In genomic region chr9:115114541-115114940, GRCh38 we compare ENCODE assay signal across 29 cellular contexts. TPM values are rescaled to one million over a fixed set of nuclear protein-coding genes. Genes with fewer than 3 reads are reported as not detected.
A peak's percentile ranks its signal among the peaks of the same experiment; 100 is the strongest.
DNase-seq lines count a peak whose midpoint lies in the region; ATAC-seq, FAIRE-seq and TF ChIP-seq lines count a peak whose summit lies in the region.
"Had no signal": no experiment of that assay in that cellular context is flagged by ENCODE, and none has a peak within 500 bp of the region (broad histone marks: within the 10 kb centered on the region; RNA-seq: fewer than 3 reads in every experiment).

No MANE protein-coding gene starts in this region.

- H3K4ac ChIP-seq in trophoblast cell (ENCODE audit: low read depth, low read length) = no peak overlapping the region

- no peaks in the 10 kb centered on the region for H4K20me1 ChIP-seq in endothelial cell of umbilical vein (replicated peaks; ENCODE audit: control insufficient read depth, extremely low read depth, insufficient read depth, low read length)

- H3K23ac ChIP-seq in trophoblast cell (ENCODE audit: low read length) = no peak overlapping the region

- H3K9me3 ChIP-seq in endothelial cell of umbilical vein (replicated peaks; ENCODE audit: control insufficient read depth, insufficient read depth, low read length) = no peaks in the 10 kb centered on the region
- H3K9me3 ChIP-seq in trophoblast cell (ENCODE audit: insufficient read depth, low read depth, low read length) = no peaks in the 10 kb centered on the region
- no peaks in the 10 kb centered on the region for H3K9me3 ChIP-seq in CD4-positive, alpha-beta T cell (ENCODE audit: control insufficient read depth, low read length)
- H3K9me3 ChIP-seq: gastrocnemius medialis, tibial nerve had no signal

- H3K27me3 ChIP-seq in endothelial cell of umbilical vein (ENCODE audit: control insufficient read depth in 2 of 2, insufficient read depth in 2 of 2, low read length in 2 of 2) (no peaks in the 10 kb centered on the region), trophoblast cell (ENCODE audit: insufficient read depth, low read length) (no peaks in the 10 kb centered on the region)
- peaks cover 47% of the 10 kb centered on the region for H3K27me3 ChIP-seq in CD4-positive, alpha-beta T cell (ENCODE audit: control insufficient read depth, insufficient read depth, low read length)

- no peak overlapping the region for H2BK120ac ChIP-seq in trophoblast cell (ENCODE audit: insufficient read depth, low read length, poor library complexity)

- H3K4me3 ChIP-seq in AG04449 (ENCODE audit: low read depth, low read length) (peak overlapping the region; percentile 79), endothelial cell of umbilical vein (replicated peaks in 1 of 3; ENCODE audit: insufficient read depth in 1 of 3, low read depth in 1 of 3, low read length in 3 of 3) (no peak overlapping the region), trophoblast cell (ENCODE audit: low read depth, low read length) (no peak overlapping the region)
- H3K4me3 ChIP-seq: gastrocnemius medialis, tibial nerve had no signal

- no CpG with 5 or more reads among the region's 2 CpGs for WGBS in trophoblast cell (ENCODE audit: extremely low coverage, insufficient coverage, insufficient read length)

- H3K27ac ChIP-seq in endothelial cell of umbilical vein (ENCODE audit: insufficient read depth, low read depth, low read length) (no peak overlapping the region), trophoblast cell (ENCODE audit: low read depth, low read length) (no peak overlapping the region)
- no peak overlapping the region for H3K27ac ChIP-seq in CD4-positive, alpha-beta T cell (ENCODE audit: low read depth, low read length)
- H3K27ac ChIP-seq: gastrocnemius medialis had no signal

- TF ChIP-seq CTCF in AG04449 (IDR thresholded peaks at IDR 0.05; ENCODE audit: insufficient read depth, low read length, missing control alignments) (no peak), endothelial cell of umbilical vein (IDR thresholded peaks at IDR 0.05; ENCODE audit: extremely low read depth in 1 of 2, insufficient read depth in 1 of 2, low read depth in 1 of 2, low read length in 2 of 2) (no peak), omental fat pad (IDR thresholded peaks at IDR 0.05) (no peak)
- TF ChIP-seq CTCF in CD4-positive, alpha-beta T cell (IDR thresholded peaks at IDR 0.05) = no peak

- TF ChIP-seq RAD21 in Ishikawa (IDR thresholded peaks at IDR 0.05; ENCODE audit: low read depth) = no peak

- DNase-seq in AG04449 (ENCODE audit: low read depth, low spot score) (no peak), endothelial cell of umbilical vein (ENCODE audit: low read depth, low spot score) (no peak), trophoblast cell (no peak), cerebellum (ENCODE audit: low spot score) (no peak), omental fat pad (ENCODE audit: low spot score) (no peak), posterior vena cava (ENCODE audit: low spot score) (no peak)
- DNase-seq in CD4-positive, alpha-beta T cell = no peak
- DNase-seq: ACHN; activated naive CD4-positive, alpha-beta T cell treated with anti-CD3 and anti-CD28 coated beads, Interleukin-2, amount 10 ng/mL, durations not matched to agents 7 days and 5 days; activated T-cell treated with anti-CD3 and anti-CD28 coated beads, Interleukin-2, amount 50 U/mL, for 4 hours; C1 segment of cervical spinal cord; cerebellar nuclear complex; gastrocnemius medialis; hypothalamus; KBM-7; NCI-H1092; NCI-H1930; NCI-H774; retina; SHP77; stimulated activated CD4-positive, alpha-beta T cell treated with anti-CD3 and anti-CD28 coated beads, Interleukin-12 subunit alpha, Interleukin-12 subunit beta, amount 100 ng/mL, for 4 hours; stimulated activated CD4-positive, alpha-beta T cell treated with anti-CD3 and anti-CD28 coated beads, Interleukin-4, amount 100 ng/mL, for 4 hours; T-cell had no signal

- no peak overlapping the region for H4K12ac ChIP-seq in trophoblast cell (ENCODE audit: low read depth, low read length)

- CTCF ChIA-PET in AG04449 (lab: Yijun Ruan, JAX) (interaction anchor here (1.4 to 1.5 kb wide), 2 partner anchors 9 to 51 kb away, joined by 3 to 5 read pairs; no protein-coding TSS in a partner anchor), endothelial cell of umbilical vein (lab: Charles Lee) (no interaction called here)
- CTCF ChIA-PET in CD4-positive, alpha-beta T cell (lab: Charles Lee) = no interaction called here

- no peak overlapping the region for H3K18ac ChIP-seq in trophoblast cell (ENCODE audit: low read length)

- H3K4me2 ChIP-seq in endothelial cell of umbilical vein (ENCODE audit: insufficient read depth, low read length) (no peak overlapping the region), trophoblast cell (ENCODE audit: low read length) (no peak overlapping the region)

- H3K4me1 ChIP-seq in endothelial cell of umbilical vein (ENCODE audit: control insufficient read depth, extremely low read depth, insufficient read depth, low read length) (no peaks in the 10 kb centered on the region), trophoblast cell (ENCODE audit: control insufficient read depth in 1 of 2, insufficient read depth in 2 of 2, low read length in 2 of 2) (peaks cover 10 to 26% of the 10 kb centered on the region in 2 experiments)

- dilution Hi-C loops in endothelial cell of umbilical vein (cut with MboI; ENCODE audit: extremely low pct_ligation_motif_present, low sequenced_read_pairs) = no loop called here

- H3K9ac ChIP-seq in endothelial cell of umbilical vein (replicated peaks; ENCODE audit: extremely low read depth, insufficient read depth, low read length) (no peak overlapping the region), trophoblast cell (ENCODE audit: low read length) (no peak overlapping the region)

- no peak overlapping the region for H2AK5ac ChIP-seq in trophoblast cell (ENCODE audit: low read length)

- H3K36me3 Mint-ChIP-seq in CD4-positive, alpha-beta T cell (ENCODE audit: low read depth) = no peaks in the 10 kb centered on the region
- H3K36me3 Mint-ChIP-seq: activated naive CD4-positive, alpha-beta T cell treated with anti-CD3 and anti-CD28 coated beads, Interleukin-2, amount 10 ng/mL, durations not matched to agents 7 days and 5 days; T-cell had no signal

- no peaks in the 10 kb centered on the region for H3K79me2 ChIP-seq in endothelial cell of umbilical vein (ENCODE audit: control insufficient read depth, insufficient read depth, low read length)
- peaks cover 2% of the 10 kb centered on the region for H3K79me2 ChIP-seq in trophoblast cell (ENCODE audit: control insufficient read depth, insufficient read depth, low read length, poor library complexity)

- no peak overlapping the region for H4K91ac ChIP-seq in trophoblast cell (ENCODE audit: low read depth, low read length)

- H2BK5ac ChIP-seq in trophoblast cell (ENCODE audit: low read depth, low read length, poor library complexity) = peak overlapping the region; percentile 57

- H3K9me3 Mint-ChIP-seq in CD4-positive, alpha-beta T cell = no peaks in the 10 kb centered on the region
- H3K9me3 Mint-ChIP-seq: activated naive CD4-positive, alpha-beta T cell treated with anti-CD3 and anti-CD28 coated beads, Interleukin-2, amount 10 ng/mL, durations not matched to agents 7 days and 5 days; activated T-cell treated with anti-CD3 and anti-CD28 coated beads, Interleukin-2, amount 50 U/mL, for 4 hours; stimulated activated naive CD8-positive, alpha-beta T cell treated with anti-CD3 and anti-CD28 coated beads, Interleukin-15, Interleukin-2, amounts not matched to agents 100 ng/mL and 50 ng/mL, for 24 hours; T-cell had no signal

- no peak overlapping the region for H2AFZ ChIP-seq in endothelial cell of umbilical vein (ENCODE audit: low read depth, low read length)
- no peak overlapping the region for H2AFZ ChIP-seq in trophoblast cell (ENCODE audit: insufficient read depth, low read length, poor library complexity)

- intact Hi-C loops in endothelial cell of umbilical vein (cut with micrococcal nuclease) (no loop called here), posterior vena cava (cut with DNase I) (no loop called here)
- intact Hi-C loops in CD4-positive, alpha-beta T cell (cut with DNase I, micrococcal nuclease) = no loop called here

- TF ChIP-seq EP300 in Ishikawa (IDR thresholded peaks at IDR 0.05; ENCODE audit: borderline replicate concordance) = 0 out of 2 replicates have a peak, but pooled peaks have one; percentile 5

- peaks cover 80% of the 10 kb centered on the region for H3K27me3 Mint-ChIP-seq in CD4-positive, alpha-beta T cell

- TF ChIP-seq POLR2A in endothelial cell of umbilical vein (IDR thresholded peaks at IDR 0.05; ENCODE audit: low read depth, low read length) = no peak

- H3K14ac ChIP-seq in trophoblast cell (ENCODE audit: low read length) = no peak overlapping the region

- peak overlapping the region; percentile 22 for H2BK12ac ChIP-seq in trophoblast cell (ENCODE audit: low read length)

- no peak overlapping the region for H3K4me3 Mint-ChIP-seq in CD4-positive, alpha-beta T cell
- H3K4me3 Mint-ChIP-seq: activated naive CD4-positive, alpha-beta T cell treated with anti-CD3 and anti-CD28 coated beads, Interleukin-2, amount 10 ng/mL, durations not matched to agents 7 days and 5 days; activated T-cell treated with anti-CD3 and anti-CD28 coated beads, Interleukin-2, amount 50 U/mL, for 4 hours; stimulated activated naive CD8-positive, alpha-beta T cell treated with anti-CD3 and anti-CD28 coated beads, Interleukin-15, Interleukin-2, amounts not matched to agents 100 ng/mL and 50 ng/mL, for 24 hours; T-cell had no signal

- no peak overlapping the region for H4K8ac ChIP-seq in trophoblast cell (ENCODE audit: low read depth, low read length)

- H3K4me1 Mint-ChIP-seq in CD4-positive, alpha-beta T cell (ENCODE audit: low read depth) = no peaks in the 10 kb centered on the region
- H3K4me1 Mint-ChIP-seq: activated naive CD4-positive, alpha-beta T cell treated with anti-CD3 and anti-CD28 coated beads, Interleukin-2, amount 10 ng/mL, durations not matched to agents 7 days and 5 days had no signal

- H3K36me3 ChIP-seq in endothelial cell of umbilical vein (ENCODE audit: control insufficient read depth in 2 of 2, extremely low read depth in 1 of 2, insufficient read depth in 2 of 2, low read length in 2 of 2) (no peaks in the 10 kb centered on the region), trophoblast cell (ENCODE audit: control insufficient read depth in 1 of 2, insufficient read depth in 2 of 2, low read length in 2 of 2) (peaks cover 4 to 8% of the 10 kb centered on the region in 2 experiments)
- H3K36me3 ChIP-seq: gastrocnemius medialis had no signal

- BruUV-seq in endothelial cell of umbilical vein (replicated peaks; lab: Mats Ljungman, UMichigan) = no TSS peak

- ATAC-seq in CD4-positive, alpha-beta T cell (ENCODE audit: poor library complexity) = no peak
- no peak for ATAC-seq in omental fat pad (ENCODE audit: low FRiP score)
- ATAC-seq: activated T-cell treated with anti-CD3 and anti-CD28 coated beads, Interleukin-2, amount 50 U/mL, for 4 hours; gastrocnemius medialis; T-cell had no signal

- POLR2A ChIA-PET in AG04449 (lab: Yijun Ruan, JAX) (no interaction called here), endothelial cell of umbilical vein (lab: Charles Lee) (no interaction called here)
- POLR2A ChIA-PET in CD4-positive, alpha-beta T cell (lab: Charles Lee) = no interaction called here

- H3K27ac Mint-ChIP-seq in CD4-positive, alpha-beta T cell = no peak overlapping the region
- H3K27ac Mint-ChIP-seq: activated naive CD4-positive, alpha-beta T cell treated with anti-CD3 and anti-CD28 coated beads, Interleukin-2, amount 10 ng/mL, durations not matched to agents 7 days and 5 days; stimulated activated naive CD8-positive, alpha-beta T cell treated with anti-CD3 and anti-CD28 coated beads, Interleukin-15, Interleukin-2, amounts not matched to agents 100 ng/mL and 50 ng/mL, for 24 hours; T-cell had no signal

- H3K79me1 ChIP-seq in trophoblast cell (ENCODE audit: low read length) = peaks cover 16% of the 10 kb centered on the region

- no peak for FAIRE-seq in endothelial cell of umbilical vein (lab: Jason Lieb, UNC)
- FAIRE-seq: TTC549 had no signal

- H3K9me1 ChIP-seq in endothelial cell of umbilical vein (replicated peaks; ENCODE audit: control insufficient read depth, extremely low read depth, insufficient read depth, low read length) = no peaks in the 10 kb centered on the region

RNA-seq across cellular contexts. Expression of gene TNC, which starts 3.4 kb away (rescaled TPM):
- total RNA-seq in endothelial cell of umbilical vein = 0.29 TPM in 1 of 2 replicates, not detected in the other
- not detected in 2 replicates for polyA plus RNA-seq in endothelial cell of umbilical vein
- polyA plus RNA-seq in endothelial cell of umbilical vein (2011; cell fraction: cytosol; rRNA removed) = not detected in 2 replicates
- polyA plus RNA-seq in endothelial cell of umbilical vein (2011; cell fraction: nucleus; rRNA removed) = 0.04 TPM in 1 of 2 replicates, not detected in the other
- polyA plus RNA-seq in endothelial cell of umbilical vein (2012) = not detected in 2 replicates
- not detected in 2 replicates for polyA minus RNA-seq in endothelial cell of umbilical vein
- not detected for polyA minus RNA-seq in endothelial cell of umbilical vein (2011; cell fraction: cytosol; rRNA and poly(A)+ RNA removed)
- not detected in 2 replicates for polyA minus RNA-seq in endothelial cell of umbilical vein (2011; cell fraction: nucleus; rRNA and poly(A)+ RNA removed)
- 111 and 117 TPM in 2 replicates for polyA plus RNA-seq in trophoblast cell (2013)
- under 1 TPM; 0.03 to 0.05 TPM for total RNA-seq in CD4-positive, alpha-beta T cell
- total RNA-seq in cerebellum = 133 TPM
- 10 to 100 TPM in 2 of 4 donors, 1 to 10 TPM in 2; 3.2 to 44.2 (median 10.0) TPM for total RNA-seq in omental fat pad
- total RNA-seq in posterior vena cava = 1,000 to 10,000 TPM; 1,005 to 1,076 TPM
- total RNA-seq: G401, OCI-LY7 had no signal
